In the genomic region with DNA sequence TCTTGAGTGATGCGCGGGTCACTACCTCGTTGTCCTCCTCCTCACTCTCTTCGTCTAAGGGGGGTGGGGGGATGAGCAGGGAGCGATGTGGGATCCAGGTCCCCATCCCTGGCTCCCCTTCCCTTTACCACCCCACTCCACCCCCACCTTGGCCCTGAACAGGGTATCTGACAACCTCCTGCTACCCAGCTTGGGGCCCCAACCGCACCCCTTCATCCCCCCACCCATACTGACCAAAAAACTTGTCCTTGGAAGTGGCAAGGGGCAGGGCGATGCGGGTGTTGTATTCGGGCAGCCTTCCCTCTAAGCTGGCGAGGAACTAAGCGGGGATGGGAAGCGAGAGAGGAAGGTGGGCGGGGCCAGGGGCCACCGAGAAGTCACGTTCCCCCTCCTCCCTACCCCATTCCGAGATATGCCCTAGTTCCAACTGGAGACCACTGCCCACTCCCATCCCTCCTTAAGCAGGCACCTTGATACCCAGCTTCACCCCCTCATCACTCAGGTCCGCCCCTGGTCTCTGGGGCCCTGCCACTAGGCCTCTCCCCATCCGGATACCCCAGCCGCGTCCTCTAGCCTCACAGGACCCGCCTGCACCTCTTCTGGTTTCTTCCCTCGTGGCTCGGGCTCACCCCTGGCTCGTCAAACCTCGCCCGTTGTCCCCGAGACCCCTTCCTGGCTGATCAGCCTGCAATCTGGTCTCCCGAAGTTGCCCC, we compare ENCODE assay signal across 5 cellular contexts. TPM values are rescaled to one million over a fixed set of nuclear protein-coding genes. Genes with fewer than 3 reads are reported as not detected.
A peak's percentile ranks its signal among the peaks of the same experiment; 100 is the strongest.
DNase-seq lines count a peak whose midpoint lies in the region; TF ChIP-seq lines count a peak whose summit lies in the region.

No MANE protein-coding gene starts in this region.

- H3K4me2 ChIP-seq in PC-9: peak overlapping the region; percentile 81; the same call in 1 of the 2 replicates

- peaks cover 7% of the 10 kb centered on the region for H3K9me3 Mint-ChIP-seq in glutamatergic neuron (ENCODE audit: unreplicated experiment)
- H3K9me3 Mint-ChIP-seq in stimulated activated naive CD8-positive, alpha-beta T cell treated with anti-CD3 and anti-CD28 coated beads, Interleukin-15, Interleukin-2, amounts not matched to agents 100 ng/mL and 50 ng/mL, for 24 hours: no peaks in the 10 kb centered on the region

- H3K9me3 ChIP-seq in PC-9 (ENCODE audit: insufficient read depth, low read depth): no peaks in the 10 kb centered on the region

- H3K4me1 Mint-ChIP-seq in glutamatergic neuron (ENCODE audit: low read depth, unreplicated experiment): peaks cover 3% of the 10 kb centered on the region
- peaks cover 38% of the 10 kb centered on the region for H3K4me1 Mint-ChIP-seq in stimulated activated naive CD8-positive, alpha-beta T cell treated with anti-CD3 and anti-CD28 coated beads, Interleukin-15, Interleukin-2, amounts not matched to agents 100 ng/mL and 50 ng/mL, for 24 hours (ENCODE audit: low read depth)

- H3K27me3 Mint-ChIP-seq in glutamatergic neuron (ENCODE audit: unreplicated experiment): peaks cover 27% of the 10 kb centered on the region
- H3K27me3 Mint-ChIP-seq in stimulated activated naive CD8-positive, alpha-beta T cell treated with anti-CD3 and anti-CD28 coated beads, Interleukin-15, Interleukin-2, amounts not matched to agents 100 ng/mL and 50 ng/mL, for 24 hours: peaks cover 62% of the 10 kb centered on the region

- H3K27me3 ChIP-seq in PC-9 (ENCODE audit: insufficient read depth, low read depth): no peaks in the 10 kb centered on the region

- peaks cover 16% of the 10 kb centered on the region for H3K79me2 ChIP-seq in PC-9 (ENCODE audit: low read depth)

- no TSS peak for BruUV-seq in PC-9 (replicated peaks; lab: Mats Ljungman, UMichigan)

- no peak overlapping the region for H3K27ac Mint-ChIP-seq in glutamatergic neuron (ENCODE audit: unreplicated experiment)
- no peak overlapping the region for H3K27ac Mint-ChIP-seq in stimulated activated naive CD8-positive, alpha-beta T cell treated with anti-CD3 and anti-CD28 coated beads, Interleukin-15, Interleukin-2, amounts not matched to agents 100 ng/mL and 50 ng/mL, for 24 hours

- H3K27ac ChIP-seq in PC-9: no peak overlapping the region

- no peaks in the 10 kb centered on the region for H3K9me2 ChIP-seq in PC-9 (ENCODE audit: insufficient read depth)

- H3F3A ChIP-seq in PC-9 (ENCODE audit: insufficient read depth, low read depth): peaks cover 62% of the 10 kb centered on the region

- H4K20me1 ChIP-seq in PC-9 (ENCODE audit: insufficient read depth): no peaks in the 10 kb centered on the region

- no peak overlapping the region for H2AFZ ChIP-seq in PC-9

- peaks cover 23% of the 10 kb centered on the region for H3K4me1 ChIP-seq in PC-9 (replicated peaks; ENCODE audit: insufficient read depth)

- peak overlapping the region; percentile 23 for H3K4me3 Mint-ChIP-seq in glutamatergic neuron (ENCODE audit: unreplicated experiment)
- peak overlapping the region; percentile 60 for H3K4me3 Mint-ChIP-seq in stimulated activated naive CD8-positive, alpha-beta T cell treated with anti-CD3 and anti-CD28 coated beads, Interleukin-15, Interleukin-2, amounts not matched to agents 100 ng/mL and 50 ng/mL, for 24 hours

- intact Hi-C loops in PC-9 (cut with micrococcal nuclease; ENCODE audit: unreplicated experiment): loop anchor here (5.0 kb wide), 1 partner anchor 44 kb away; no protein-coding TSS in a partner anchor

- TF ChIP-seq CTCF in PC-9 (conservative IDR thresholded peaks at IDR 0.05): no peak
- TF ChIP-seq CTCF in glutamatergic neuron (IDR thresholded peaks at IDR 0.05; ENCODE audit: partially characterized antibody, unreplicated experiment): no peak

- no peak for DNase-seq in PC-9
- DNase-seq in glutamatergic neuron: no peak
- DNase-seq in SW 1271 (lab: John Stamatoyannopoulos, UW): no peak
- no peak for DNase-seq in NOMO-1 treated with DMSO at 0.1 percent for 48 hours (lab: John Stamatoyannopoulos, UW; ENCODE audit: unreplicated experiment)

- POLR2A ChIA-PET in PC-9 (lab: Charles Lee; ENCODE audit: unreplicated experiment): interaction anchor here (0.5 to 1.6 kb wide), 5 partner anchors 14 to 330 kb away, joined by 4 to 20 read pairs (median 7); a partner anchor contains a TSS

- CTCF ChIA-PET in PC-9 (lab: Charles Lee): interaction anchor here (0.5 to 1.3 kb wide), 5 partner anchors 25 to 1256 kb away, joined by 3 to 7 read pairs (median 5); no protein-coding TSS in a partner anchor

- H3K36me3 Mint-ChIP-seq in glutamatergic neuron (ENCODE audit: unreplicated experiment): no peaks in the 10 kb centered on the region
- H3K36me3 Mint-ChIP-seq in stimulated activated naive CD8-positive, alpha-beta T cell treated with anti-CD3 and anti-CD28 coated beads, Interleukin-15, Interleukin-2, amounts not matched to agents 100 ng/mL and 50 ng/mL, for 24 hours (ENCODE audit: low read depth): no peaks in the 10 kb centered on the region

- peak overlapping the region; percentile 49; the same call in 1 of the 2 replicates for H3K4me3 ChIP-seq in PC-9

- peaks cover 7% of the 10 kb centered on the region; the same call in 1 of the 2 replicates for H3K36me3 ChIP-seq in PC-9 (ENCODE audit: low read depth)

RNA-seq across cellular contexts. Expression of a gene that starts 1.9 kb away (rescaled TPM):
- total RNA-seq in PC-9 (2021) (100 and 125 TPM in 2 replicates), glutamatergic neuron (ENCODE audit: unreplicated experiment) (0.66 TPM)

RNA-seq across cellular contexts. Expression of a gene that starts 13.9 kb away (rescaled TPM):
- total RNA-seq in PC-9 (2021) (0.15 and 0.39 TPM in 2 replicates), glutamatergic neuron (ENCODE audit: unreplicated experiment) (2.6 TPM)

RNA-seq across cellular contexts. Expression of a gene that starts 14.4 kb away (rescaled TPM):
- 410 and 412 TPM in 2 replicates for total RNA-seq in PC-9 (2021)
- total RNA-seq in glutamatergic neuron (ENCODE audit: unreplicated experiment): 276 TPM

RNA-seq across cellular contexts. Expression of a gene that starts 36.9 kb away (rescaled TPM):
- total RNA-seq in PC-9 (2021) (7.3 and 10.0 TPM in 2 replicates), glutamatergic neuron (ENCODE audit: unreplicated experiment) (11.0 TPM)

RNA-seq across cellular contexts. Expression of a gene that starts 46.6 kb away (rescaled TPM):
- 4.6 and 4.8 TPM in 2 replicates for total RNA-seq in PC-9 (2021)
- 2.1 TPM for total RNA-seq in glutamatergic neuron (ENCODE audit: unreplicated experiment)

Comparison
In these comparisons a context has a peak if more than half of its experiments do, and no peak if none do; other contexts are left out.
1. RNA of a gene that starts 1.9 kb away (total RNA-seq): 100 to 125 TPM in PC-9; 0.66 TPM in glutamatergic neuron (single experiment); every median in the first group is over 10 times any median in the second.